In genomic region chr2:9703085-9703641, GRCh38 we compare ENCODE assay signal across 1 cellular context.
TF ChIP-seq lines count a peak whose summit lies in the region.

No MANE protein-coding gene starts in this region.

TF ChIP-seq in A549, 52 proteins besides CTCF, POLR2A, EP300 and RAD21 (continued from another document):
- TF ChIP-seq JUN (IDR thresholded peaks at IDR 0.05) (peak in 1 of 2 experiments; percentile 41; a peak in 2 of 5 replicates), CEBPB (IDR thresholded peaks at IDR 0.05) (peak in 1 of 2 experiments; percentile 41; a peak in 1 of 4 replicates), EHMT2 (IDR thresholded peaks at IDR 0.05; ENCODE audit: low read depth) (no peak), FOSL2 (IDR thresholded peaks at IDR 0.05) (no peak), FOSL2 (CRISPR knock-in tag; IDR thresholded peaks at IDR 0.05) (no peak; the same call in 1 of the 2 replicates), USF2 (IDR thresholded peaks at IDR 0.05) (no peak), KDM1A (IDR thresholded peaks at IDR 0.05; ENCODE audit: low read depth) (no peak; the same call in 1 of the 2 replicates), ATOH8 (CRISPR knock-in tag; IDR thresholded peaks at IDR 0.05; ENCODE audit: low read depth) (no peak), POLR2AphosphoS2 (conservative IDR thresholded peaks at IDR 0.05; ENCODE audit: low read length) (no peak), MAX (IDR thresholded peaks at IDR 0.05) (peak; percentile 50; the same call in 1 of the 2 replicates), ZSCAN20 (CRISPR knock-in tag; IDR thresholded peaks at IDR 0.05) (no peak), PHF8 (IDR thresholded peaks at IDR 0.05; ENCODE audit: borderline replicate concordance, low read depth) (no peak), HOXA7 (CRISPR knock-in tag; IDR thresholded peaks at IDR 0.05) (no peak), NPAS2 (CRISPR knock-in tag; IDR thresholded peaks at IDR 0.05; ENCODE audit: borderline replicate concordance) (no peak), HOXB5 (CRISPR knock-in tag; IDR thresholded peaks at IDR 0.05) (no peak), CBX2 (IDR thresholded peaks at IDR 0.05; ENCODE audit: borderline replicate concordance, low read depth) (no peak), NR3C1 (IDR thresholded peaks at IDR 0.05) (no peak), PBX3 (IDR thresholded peaks at IDR 0.05) (no peak), BCL3 (IDR thresholded peaks at IDR 0.05) (peak; percentile 80; the same call in 2 of the 3 replicates)
